39 cellular contexts compared by ENCODE assay signal in the genomic region with DNA sequence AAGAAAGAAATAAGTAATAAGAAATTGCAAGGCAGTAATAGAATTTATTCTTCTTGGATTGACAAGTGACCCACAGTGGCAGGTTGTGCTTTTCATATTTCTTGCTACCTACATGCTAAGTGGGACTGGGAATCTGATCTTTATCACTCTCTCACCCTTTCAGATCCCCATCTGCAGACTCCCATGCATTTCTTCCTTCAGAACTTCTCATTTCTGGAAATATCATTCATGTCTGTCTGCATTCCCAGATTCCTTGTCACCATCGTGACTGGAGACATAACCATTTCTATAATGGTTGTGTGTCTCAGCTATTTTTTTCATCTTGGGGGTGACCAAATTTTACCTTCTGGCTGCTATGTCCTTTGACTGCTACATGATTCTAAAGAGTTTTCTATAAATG. TPM values are rescaled to one million over a fixed set of nuclear protein-coding genes. Genes with fewer than 3 reads are reported as not detected.
"Had no signal": no experiment of that assay in that cellular context is flagged by ENCODE, and none has a peak within 500 bp of the region (broad histone marks: within the 10 kb centered on the region; RNA-seq: fewer than 3 reads in every experiment).

No MANE protein-coding gene starts in this region.

- H3K9me3 ChIP-seq: MG63 had no signal

- H3K27me3 ChIP-seq: MG63 had no signal

- H3K4me3 ChIP-seq: MG63 had no signal

- H3K36me3 ChIP-seq: MG63 had no signal

- H3K27ac ChIP-seq: KMS-11 had no signal

- H3K4me2 ChIP-seq: KMS-11 had no signal

- H3K9ac ChIP-seq: KMS-11 had no signal

- DNase-seq: Karpas-422, Kasumi-1, MG63, MM.1S, MV-4-11, NCI-H1048, NCI-H1092, NCI-H1092 treated with DMSO at 0.1 percent for 48 hours, NCI-H1105, NCI-H1105 treated with DMSO at 0.1 percent for 48 hours, NCI-H1417, NCI-H1417 treated with DMSO at 0.1 percent for 48 hours, NCI-H1436, NCI-H1436 treated with DMSO at 0.1 percent for 48 hours, NCI-H146, NCI-H1694, NCI-H1694 treated with DMSO at 0.1 percent for 48 hours, NCI-H187, NCI-H187 treated with DMSO at 0.1 percent for 48 hours, NCI-H1930, NCI-H2029, NCI-H2029 treated with DMSO at 0.1 percent for 48 hours, NCI-H2081, NCI-H2081 treated with DMSO at 0.1 percent for 48 hours, NCI-H2107, NCI-H2171, NCI-H2171 treated with DMSO at 0.1 percent for 48 hours, NCI-H2227 treated with DMSO at 0.1 percent for 48 hours, NCI-H226, NCI-H345, NCI-H446, NCI-H446 treated with DMSO at 0.1 percent for 48 hours, NCI-H510A, NCI-H510A treated with DMSO at 0.1 percent for 48 hours had no signal

RNA-seq across cellular contexts. Expression of gene OR6C65, which starts 4.0 kb away (rescaled TPM):
- total RNA-seq: LHCN-M2, M059J, MCF 10A, NCI-H460 had no signal

RNA-seq across cellular contexts. Expression of gene OR6C76, which starts 29.7 kb away (rescaled TPM):
- total RNA-seq: LHCN-M2, M059J, MCF 10A, NCI-H460 had no signal

RNA-seq across cellular contexts. Expression of gene OR6C75, which starts 33.6 kb away (rescaled TPM):
- total RNA-seq: LHCN-M2, M059J, MCF 10A, NCI-H460 had no signal

RNA-seq across cellular contexts. Expression of gene OR6C2, which starts 47.5 kb away (rescaled TPM):
- total RNA-seq: LHCN-M2, M059J, MCF 10A, NCI-H460 had no signal
